1 cellular context compared by ENCODE assay signal in genomic region chr12:12582193-12582881, GRCh38.
TF ChIP-seq lines count a peak whose summit lies in the region.

No MANE protein-coding gene starts in this region.

TF ChIP-seq in H1, 55 proteins besides CTCF, POLR2A, EP300 and RAD21 (continued from another document):
- no peak for TF ChIP-seq ATF3 (IDR thresholded peaks at IDR 0.05; ENCODE audit: insufficient read depth, low read depth, low read length)
- TF ChIP-seq ASH2L (IDR thresholded peaks at IDR 0.05; ENCODE audit: low read length) = no peak
- TF ChIP-seq FOSL1 (IDR thresholded peaks at IDR 0.05; ENCODE audit: insufficient read depth, low read depth, low read length) = no peak
